In the genomic region with DNA sequence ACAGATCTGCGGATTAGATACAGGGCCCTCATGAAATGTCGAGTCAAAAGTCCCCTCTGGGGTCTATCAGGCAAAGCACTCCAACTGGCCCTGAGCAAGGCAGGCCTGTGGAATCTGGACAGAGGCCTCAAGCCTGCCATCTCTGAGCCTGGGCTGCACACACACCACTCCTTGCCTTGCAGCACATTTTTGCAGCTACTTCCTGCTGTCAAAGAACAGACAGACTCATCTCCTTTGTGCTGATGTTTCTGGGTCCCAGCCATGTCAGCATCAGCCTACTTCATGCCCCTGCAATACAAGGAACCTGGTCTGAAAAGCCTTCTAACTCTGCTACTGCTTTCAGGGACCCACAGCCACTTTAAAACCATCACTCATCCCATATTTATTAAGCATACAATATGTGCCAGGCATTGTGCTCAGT, we compare ENCODE assay signal across 1 cellular context.
TF ChIP-seq lines count a peak whose summit lies in the region.

No MANE protein-coding gene starts in this region.

TF ChIP-seq in endothelial cell of umbilical vein, 7 proteins besides CTCF, POLR2A, EP300 and RAD21 (continued from another document):
- TF ChIP-seq FOS (IDR thresholded peaks at IDR 0.05; ENCODE audit: borderline replicate concordance, insufficient read depth, low read length) (no peak), JUN (IDR thresholded peaks at IDR 0.05; ENCODE audit: borderline replicate concordance, insufficient read depth, insufficient read length, low read depth) (no peak), MYC (IDR thresholded peaks at IDR 0.05; ENCODE audit: low read depth, low read length) (no peak)
- TF ChIP-seq, protein P1, sequence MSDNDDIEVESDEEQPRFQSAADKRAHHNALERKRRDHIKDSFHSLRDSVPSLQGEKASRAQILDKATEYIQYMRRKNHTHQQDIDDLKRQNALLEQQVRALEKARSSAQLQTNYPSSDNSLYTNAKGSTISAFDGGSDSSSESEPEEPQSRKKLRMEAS (IDR thresholded peaks at IDR 0.05; ENCODE audit: insufficient read depth, insufficient read length) = no peak
